Comparison of ENCODE assay signal across 1 cellular context in the genomic region with DNA sequence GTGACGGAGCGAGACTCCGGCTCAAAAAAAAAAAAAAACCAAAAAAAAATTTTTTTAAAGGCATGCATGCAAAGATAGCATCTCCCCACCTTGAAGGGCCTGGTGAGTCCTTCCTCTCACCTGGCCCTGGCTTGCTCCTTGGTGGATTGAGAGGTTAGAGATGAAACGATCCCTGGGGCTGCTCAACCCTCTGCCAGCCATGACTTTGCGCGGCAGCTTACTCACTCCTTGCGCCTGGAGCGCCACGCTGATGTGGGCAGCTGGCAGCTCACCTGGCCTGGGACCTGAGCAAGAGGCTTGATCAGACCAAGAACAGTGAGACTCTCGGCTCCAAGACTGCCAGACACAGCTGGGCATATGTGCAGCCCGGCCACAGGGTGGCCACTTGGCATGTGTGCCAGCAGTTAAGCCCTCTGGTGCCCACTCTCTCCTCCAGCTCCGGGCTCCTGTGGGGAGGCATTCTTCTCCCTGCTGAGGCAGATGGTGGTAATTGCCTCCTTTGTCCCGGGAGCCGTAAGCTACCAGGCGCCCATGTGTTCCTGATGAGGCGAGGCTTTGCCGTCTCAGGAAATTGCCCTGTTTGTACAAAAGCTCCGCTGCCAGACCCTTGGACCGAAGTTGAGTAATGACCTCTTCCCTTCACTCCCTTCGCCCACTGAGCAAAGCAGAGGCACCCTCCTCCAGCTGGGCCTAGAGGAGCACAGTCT.
TF ChIP-seq lines count a peak whose summit lies in the region.

No MANE protein-coding gene starts in this region.

TF ChIP-seq in HepG2, 621 proteins besides CTCF, POLR2A, EP300 and RAD21 (continued from another document):
- no peak for TF ChIP-seq ZNF230 (CRISPR knock-in tag; IDR thresholded peaks at IDR 0.05)
- no peak for TF ChIP-seq ZNF629 (CRISPR knock-in tag; conservative IDR thresholded peaks at IDR 0.05)
- TF ChIP-seq ZNF276 (CRISPR knock-in tag; IDR thresholded peaks at IDR 0.05; ENCODE audit: low read depth): peak; percentile 58; the same call in 1 of the 2 replicates
- TF ChIP-seq MAZ (IDR thresholded peaks at IDR 0.05; ENCODE audit: borderline replicate concordance, low read depth, low read length): no peak
- TF ChIP-seq MAZ (CRISPR knock-in tag; IDR thresholded peaks at IDR 0.05; ENCODE audit: low read depth): no peak
- no peak for TF ChIP-seq ZKSCAN5 (CRISPR knock-in tag; IDR thresholded peaks at IDR 0.05)
- no peak for TF ChIP-seq ZNF724P (CRISPR knock-in tag; IDR thresholded peaks at IDR 0.05; ENCODE audit: borderline replicate concordance)
- TF ChIP-seq, protein P1, sequence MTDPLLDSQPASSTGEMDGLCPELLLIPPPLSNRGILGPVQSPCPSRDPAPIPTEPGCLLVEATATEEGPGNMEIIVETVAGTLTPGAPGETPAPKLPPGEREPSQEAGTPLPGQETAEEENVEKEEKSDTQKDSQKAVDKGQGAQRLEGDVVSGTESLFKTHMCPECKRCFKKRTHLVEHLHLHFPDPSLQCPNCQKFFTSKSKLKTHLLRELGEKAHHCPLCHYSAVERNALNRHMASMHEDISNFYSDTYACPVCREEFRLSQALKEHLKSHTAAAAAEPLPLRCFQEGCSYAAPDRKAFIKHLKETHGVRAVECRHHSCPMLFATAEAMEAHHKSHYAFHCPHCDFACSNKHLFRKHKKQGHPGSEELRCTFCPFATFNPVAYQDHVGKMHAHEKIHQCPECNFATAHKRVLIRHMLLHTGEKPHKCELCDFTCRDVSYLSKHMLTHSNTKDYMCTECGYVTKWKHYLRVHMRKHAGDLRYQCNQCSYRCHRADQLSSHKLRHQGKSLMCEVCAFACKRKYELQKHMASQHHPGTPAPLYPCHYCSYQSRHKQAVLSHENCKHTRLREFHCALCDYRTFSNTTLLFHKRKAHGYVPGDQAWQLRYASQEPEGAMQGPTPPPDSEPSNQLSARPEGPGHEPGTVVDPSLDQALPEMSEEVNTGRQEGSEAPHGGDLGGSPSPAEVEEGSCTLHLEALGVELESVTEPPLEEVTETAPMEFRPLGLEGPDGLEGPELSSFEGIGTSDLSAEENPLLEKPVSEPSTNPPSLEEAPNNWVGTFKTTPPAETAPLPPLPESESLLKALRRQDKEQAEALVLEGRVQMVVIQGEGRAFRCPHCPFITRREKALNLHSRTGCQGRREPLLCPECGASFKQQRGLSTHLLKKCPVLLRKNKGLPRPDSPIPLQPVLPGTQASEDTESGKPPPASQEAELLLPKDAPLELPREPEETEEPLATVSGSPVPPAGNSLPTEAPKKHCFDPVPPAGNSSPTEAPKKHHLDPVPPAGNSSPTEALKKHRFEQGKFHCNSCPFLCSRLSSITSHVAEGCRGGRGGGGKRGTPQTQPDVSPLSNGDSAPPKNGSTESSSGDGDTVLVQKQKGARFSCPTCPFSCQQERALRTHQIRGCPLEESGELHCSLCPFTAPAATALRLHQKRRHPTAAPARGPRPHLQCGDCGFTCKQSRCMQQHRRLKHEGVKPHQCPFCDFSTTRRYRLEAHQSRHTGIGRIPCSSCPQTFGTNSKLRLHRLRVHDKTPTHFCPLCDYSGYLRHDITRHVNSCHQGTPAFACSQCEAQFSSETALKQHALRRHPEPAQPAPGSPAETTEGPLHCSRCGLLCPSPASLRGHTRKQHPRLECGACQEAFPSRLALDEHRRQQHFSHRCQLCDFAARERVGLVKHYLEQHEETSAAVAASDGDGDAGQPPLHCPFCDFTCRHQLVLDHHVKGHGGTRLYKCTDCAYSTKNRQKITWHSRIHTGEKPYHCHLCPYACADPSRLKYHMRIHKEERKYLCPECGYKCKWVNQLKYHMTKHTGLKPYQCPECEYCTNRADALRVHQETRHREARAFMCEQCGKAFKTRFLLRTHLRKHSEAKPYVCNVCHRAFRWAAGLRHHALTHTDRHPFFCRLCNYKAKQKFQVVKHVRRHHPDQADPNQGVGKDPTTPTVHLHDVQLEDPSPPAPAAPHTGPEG (CRISPR knock-in tag; IDR thresholded peaks at IDR 0.05): 0 out of 2 replicates have a peak, but pooled peaks have one; percentile 64
- TF ChIP-seq ZNF10 (CRISPR knock-in tag; IDR thresholded peaks at IDR 0.05; ENCODE audit: borderline replicate concordance, low read depth): no peak
- TF ChIP-seq ZBTB42 (CRISPR knock-in tag; IDR thresholded peaks at IDR 0.05): 0 out of 2 replicates have a peak, but pooled peaks have one; percentile 53
- TF ChIP-seq MLLT10 (CRISPR knock-in tag; IDR thresholded peaks at IDR 0.05): no peak
- TF ChIP-seq PHF20 (CRISPR knock-in tag; IDR thresholded peaks at IDR 0.05): no peak
- TF ChIP-seq FOXK2 (IDR thresholded peaks at IDR 0.05): no peak
- no peak for TF ChIP-seq ZNF432 (CRISPR knock-in tag; IDR thresholded peaks at IDR 0.05; ENCODE audit: borderline replicate concordance)
- TF ChIP-seq ZNF740 (CRISPR knock-in tag; IDR thresholded peaks at IDR 0.05): no peak
- TF ChIP-seq MBD4 (IDR thresholded peaks at IDR 0.05; ENCODE audit: borderline replicate concordance, low read length): no peak
- TF ChIP-seq SMARCE1 (IDR thresholded peaks at IDR 0.05; ENCODE audit: borderline replicate concordance): no peak
- TF ChIP-seq ZNF34 (CRISPR knock-in tag; IDR thresholded peaks at IDR 0.05; ENCODE audit: borderline replicate concordance): no peak
- TF ChIP-seq ZNF768 (CRISPR knock-in tag; IDR thresholded peaks at IDR 0.05): no peak; the same call in 1 of the 2 replicates
